Comparison of ENCODE assay signal across 3 cellular contexts in the genomic region with DNA sequence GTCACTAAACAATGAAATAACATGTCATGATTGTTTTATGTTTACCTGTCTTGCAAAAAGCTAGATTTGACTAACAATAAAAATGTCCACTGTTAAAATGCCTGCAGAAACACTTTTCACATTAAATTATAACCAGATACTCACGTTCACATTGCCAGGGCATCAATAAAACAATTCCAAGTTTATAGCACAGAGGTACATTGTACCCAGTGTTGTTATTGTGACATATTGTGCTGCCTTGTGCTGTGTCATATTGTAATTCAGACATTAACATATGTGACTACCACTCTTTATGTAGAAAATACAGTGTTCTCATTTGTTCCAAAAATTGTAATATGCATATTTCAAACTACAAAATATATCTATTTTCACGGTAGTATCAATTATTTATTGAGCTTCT.
"Had no signal": no experiment of that assay in that cellular context is flagged by ENCODE, and none has a peak within 500 bp of the region (broad histone marks: within the 10 kb centered on the region; RNA-seq: fewer than 3 reads in every experiment).

No MANE protein-coding gene starts in this region.

- H3K4me3 ChIP-seq: GM12878 had no signal

- ATAC-seq: GM12878 had no signal

- DNase-seq: GDM1, GF-D8 had no signal
